ENCODE assay signal across 18 cellular contexts in the genomic region with DNA sequence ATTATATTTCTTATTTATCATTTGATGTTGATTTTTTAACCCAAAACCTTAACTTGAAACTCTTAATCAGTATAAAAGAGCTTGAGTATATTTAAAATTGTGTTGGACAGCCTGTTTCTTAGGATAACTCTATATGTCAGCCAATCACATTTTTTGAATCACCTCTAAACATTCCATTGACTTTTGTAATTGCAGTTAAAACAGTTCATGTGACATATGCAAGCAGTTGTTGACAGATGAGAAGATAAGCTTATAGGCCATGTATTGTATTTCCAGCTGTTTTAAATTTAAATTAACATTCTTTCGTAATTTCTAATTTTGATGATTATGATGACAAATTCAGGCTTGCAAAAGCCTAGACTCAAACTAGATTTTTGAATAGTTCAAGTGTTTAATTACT. TPM values are rescaled to one million over a fixed set of nuclear protein-coding genes. Genes with fewer than 3 reads are reported as not detected.
"Had no signal": no experiment of that assay in that cellular context is flagged by ENCODE, and none has a peak within 500 bp of the region (broad histone marks: within the 10 kb centered on the region; RNA-seq: fewer than 3 reads in every experiment).

No MANE protein-coding gene starts in this region.

- H3K36me3 ChIP-seq: left lung, sigmoid colon, spleen had no signal

- H3K4me3 ChIP-seq: left lung, sigmoid colon, spleen had no signal

- ATAC-seq: activated CD8-positive, alpha-beta T cell treated with anti-CD3 and anti-CD28 coated beads for 36 hours; left lung; stimulated activated memory B cell treated with anti-CD40 and anti-IgM and Interleukin-4, amounts not matched to agents 10 μg/mL and 1 μg/mL and 100 μg/mL, for 72 hours; T-cell had no signal

- H3K4me1 ChIP-seq: left lung, sigmoid colon, spleen had no signal

- H3K27me3 ChIP-seq: left lung, sigmoid colon, spleen had no signal

- H3K9me3 ChIP-seq: left lung, sigmoid colon, spleen had no signal

- DNase-seq: activated CD4-positive, alpha-beta T cell treated with anti-CD3 and anti-CD28 coated beads, Interleukin-2, amount 10 ng/mL, durations not matched to agents 24 days and 14 days; activated CD8-positive, alpha-beta T cell treated with anti-CD3 and anti-CD28 coated beads for 36 hours; activated naive CD4-positive, alpha-beta T cell treated with Interleukin-2 at 50 U/mL for 16 hours; activated naive CD8-positive, alpha-beta T cell treated with anti-CD3 and anti-CD28 coated beads, Interleukin-2, amount 10 ng/mL, durations not matched to agents 7 days and 5 days; activated T-cell treated with anti-CD3 and anti-CD28 coated beads, Interleukin-2, amount 50 U/mL, for 24 hours; anterior cingulate cortex; effector CD8-positive, alpha-beta T cell; hypothalamus; left lung; midbrain; nucleus accumbens; posterior cingulate gyrus; sigmoid colon; spleen; stimulated activated CD4-positive, alpha-beta T cell treated with anti-CD3 and anti-CD28 coated beads, Interleukin-4, amount 100 ng/mL, for 4 hours; T-cell; T-helper 9 cell had no signal

- H3K27ac ChIP-seq: left lung, sigmoid colon, spleen had no signal

RNA-seq across cellular contexts. Expression of gene VEGFC, which starts 17.4 kb away (rescaled TPM):
- total RNA-seq: activated CD4-positive, alpha-beta T cell treated with anti-CD3 and anti-CD28 coated beads, Interleukin-2, amount 10 ng/mL, durations not matched to agents 24 days and 14 days; activated CD8-positive, alpha-beta T cell treated with anti-CD3 and anti-CD28 coated beads for 36 hours; activated naive CD8-positive, alpha-beta T cell treated with anti-CD3 and anti-CD28 coated beads, Interleukin-2, amount 10 ng/mL, durations not matched to agents 7 days and 5 days had no signal
